ENCODE assay signal across 1 cellular context in the genomic region with DNA sequence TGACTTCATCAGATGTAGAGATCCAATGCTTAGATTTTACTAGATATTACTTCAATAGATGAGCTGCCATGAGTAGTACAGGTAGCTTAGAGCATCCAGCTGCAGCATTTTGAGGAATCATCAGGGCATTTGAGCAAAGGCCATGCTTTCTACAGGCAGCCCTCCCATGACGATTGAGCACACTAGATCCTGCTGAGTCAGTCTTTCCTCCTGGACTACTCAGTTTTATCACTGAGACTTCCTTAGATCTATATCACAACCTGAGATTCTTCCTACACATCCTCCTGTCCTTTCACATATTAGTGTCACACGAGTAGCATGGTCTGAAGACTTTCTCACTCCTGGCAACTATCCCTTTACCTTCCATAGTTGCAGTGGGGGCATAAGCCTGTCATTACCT.
TF ChIP-seq lines count a peak whose summit lies in the region.

No MANE protein-coding gene starts in this region.

TF ChIP-seq in HepG2, 621 proteins besides CTCF, POLR2A, EP300 and RAD21 (continued from another document):
- TF ChIP-seq, protein P1, sequence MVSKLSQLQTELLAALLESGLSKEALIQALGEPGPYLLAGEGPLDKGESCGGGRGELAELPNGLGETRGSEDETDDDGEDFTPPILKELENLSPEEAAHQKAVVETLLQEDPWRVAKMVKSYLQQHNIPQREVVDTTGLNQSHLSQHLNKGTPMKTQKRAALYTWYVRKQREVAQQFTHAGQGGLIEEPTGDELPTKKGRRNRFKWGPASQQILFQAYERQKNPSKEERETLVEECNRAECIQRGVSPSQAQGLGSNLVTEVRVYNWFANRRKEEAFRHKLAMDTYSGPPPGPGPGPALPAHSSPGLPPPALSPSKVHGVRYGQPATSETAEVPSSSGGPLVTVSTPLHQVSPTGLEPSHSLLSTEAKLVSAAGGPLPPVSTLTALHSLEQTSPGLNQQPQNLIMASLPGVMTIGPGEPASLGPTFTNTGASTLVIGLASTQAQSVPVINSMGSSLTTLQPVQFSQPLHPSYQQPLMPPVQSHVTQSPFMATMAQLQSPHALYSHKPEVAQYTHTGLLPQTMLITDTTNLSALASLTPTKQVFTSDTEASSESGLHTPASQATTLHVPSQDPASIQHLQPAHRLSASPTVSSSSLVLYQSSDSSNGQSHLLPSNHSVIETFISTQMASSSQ (IDR thresholded peaks at IDR 0.05; ENCODE audit: low read depth) = no peak
- TF ChIP-seq, protein P1 (CRISPR knock-in tag; IDR thresholded peaks at IDR 0.05; ENCODE audit: borderline replicate concordance) = no peak
TF ChIP-seq in HepG2: peak in this region for 4.
